8 cellular contexts compared by ENCODE assay signal in genomic region chr17:5485270-5486205, GRCh38. TPM values are rescaled to one million over a fixed set of nuclear protein-coding genes. Genes with fewer than 3 reads are reported as not detected.
A peak's percentile ranks its signal among the peaks of the same experiment; 100 is the strongest.
DNase-seq lines count a peak whose midpoint lies in the region; ATAC-seq and TF ChIP-seq lines count a peak whose summit lies in the region.

TSS of gene DERL2 (minus strand) at chr17:5486178. CDS start at chr17:5486161, 17 bp downstream.

- H3K4me1 ChIP-seq in CD8-positive, alpha-beta memory T cell (ENCODE audit: insufficient read depth, low read length), result peaks cover 31% of the 10 kb centered on the region
- H3K4me1 ChIP-seq in gastroesophageal sphincter, result peaks cover 2 to 45% (median 14%) of the 10 kb centered on the region in 3 donors

- H3K36me3 Mint-ChIP-seq in CD8-positive, alpha-beta memory T cell, result peaks cover 3 to 87% (median 13%) of the 10 kb centered on the region in 3 donors
- peaks cover 46% of the 10 kb centered on the region for H3K36me3 Mint-ChIP-seq in activated CD4-positive, alpha-beta memory T cell treated with anti-CD3 and anti-CD28 coated beads for 36 hours

- peak in 1 of 5 donors; percentile 2 for DNase-seq in CD8-positive, alpha-beta memory T cell
- DNase-seq in activated CD4-positive, alpha-beta memory T cell treated with anti-CD3 and anti-CD28 coated beads for 36 hours, result no peak
- no peak for DNase-seq in occipital lobe (lab: John Stamatoyannopoulos, UW)
- DNase-seq in cerebellar nuclear complex (lab: John Stamatoyannopoulos, UW), result no peak
- DNase-seq in NCI-H1694 treated with DMSO at 0.1 percent for 48 hours (lab: John Stamatoyannopoulos, UW), result no peak

- H3K4me1 Mint-ChIP-seq in CD8-positive, alpha-beta memory T cell, result peaks cover 44 to 74% (median 73%) of the 10 kb centered on the region in 3 donors
- peaks cover 54% of the 10 kb centered on the region for H3K4me1 Mint-ChIP-seq in activated CD4-positive, alpha-beta memory T cell treated with anti-CD3 and anti-CD28 coated beads for 36 hours (ENCODE audit: low read depth)

- peak within 1 kb of the TSS; percentile 95 to 99 (median 98) for H3K27ac Mint-ChIP-seq in CD8-positive, alpha-beta memory T cell
- peak within 1 kb of the TSS; percentile 98 for H3K27ac Mint-ChIP-seq in activated CD4-positive, alpha-beta memory T cell treated with anti-CD3 and anti-CD28 coated beads for 36 hours

- POLR2A ChIA-PET in CD8-positive, alpha-beta memory T cell (lab: Charles Lee), result interaction anchor here (0.6 to 3.0 kb wide), 6 partner anchors 11 to 64 kb away, joined by 3 to 21 read pairs (median 6); partner anchors contain the start of genes C1QBP and DHX33
- POLR2A ChIA-PET in activated CD4-positive, alpha-beta memory T cell treated with anti-CD3 and anti-CD28 coated beads for 36 hours (lab: Charles Lee), result interaction anchor here (0.7 to 2.3 kb wide), 10 partner anchors 14 to 204 kb away, joined by 3 to 29 read pairs (median 6); partner anchors contain the start of genes C1QBP, DHX33, NUP88 and RPAIN

- H3K4me3 ChIP-seq in CD8-positive, alpha-beta memory T cell (ENCODE audit: low read length), result peak within 1 kb of the TSS; percentile 92
- H3K4me3 ChIP-seq in gastroesophageal sphincter, result peak within 1 kb of the TSS; percentile 58 to 88

- H3K4me3 Mint-ChIP-seq in CD8-positive, alpha-beta memory T cell, result peak within 1 kb of the TSS; percentile 89 to 98 (median 96)
- peak within 1 kb of the TSS; percentile 88 for H3K4me3 Mint-ChIP-seq in activated CD4-positive, alpha-beta memory T cell treated with anti-CD3 and anti-CD28 coated beads for 36 hours

- peak; percentile 30 for TF ChIP-seq POLR2A in gastroesophageal sphincter (IDR thresholded peaks at IDR 0.05)

- no peaks in the 10 kb centered on the region for H3K27me3 ChIP-seq in CD8-positive, alpha-beta memory T cell (ENCODE audit: insufficient read depth, low read length, poor library complexity, severe bottlenecking)
- no peaks in the 10 kb centered on the region for H3K27me3 ChIP-seq in gastroesophageal sphincter

- CTCF ChIA-PET in CD8-positive, alpha-beta memory T cell (lab: Charles Lee), result interaction anchor here (0.8 to 3.1 kb wide), 7 partner anchors 14 to 236 kb away, joined by 3 to 10 read pairs (median 4); partner anchors contain the start of gene C1QBP
- CTCF ChIA-PET in activated CD4-positive, alpha-beta memory T cell treated with anti-CD3 and anti-CD28 coated beads for 36 hours (lab: Charles Lee), result interaction anchor here (1.4 to 2.8 kb wide), 4 partner anchors 14 to 294 kb away, joined by 4 to 13 read pairs (median 5); partner anchors contain the start of genes C1QBP, DHX33 and ZNF594

- H3K9me3 Mint-ChIP-seq in CD8-positive, alpha-beta memory T cell, result no peaks in the 10 kb centered on the region
- no peaks in the 10 kb centered on the region for H3K9me3 Mint-ChIP-seq in activated CD4-positive, alpha-beta memory T cell treated with anti-CD3 and anti-CD28 coated beads for 36 hours

- ATAC-seq in GM19351 (IDR thresholded peaks at IDR 0.05; ENCODE audit: unreplicated experiment), result peak; percentile 19
- ATAC-seq in HG03469 (IDR thresholded peaks at IDR 0.05; ENCODE audit: unreplicated experiment), result peak; percentile 26
- ATAC-seq in gastroesophageal sphincter, result peak; percentile 9

- no peaks in the 10 kb centered on the region for H3K9me3 ChIP-seq in CD8-positive, alpha-beta memory T cell (ENCODE audit: low read length)
- no peaks in the 10 kb centered on the region for H3K9me3 ChIP-seq in gastroesophageal sphincter

- TF ChIP-seq CTCF in gastroesophageal sphincter (IDR thresholded peaks at IDR 0.05), result no peak

- WGBS in gastroesophageal sphincter (ENCODE audit: low coverage in 1 of 2), 2 donors, result 11 to 24% methylated on average over 6 to 11 of the region's 29 CpGs

- TF ChIP-seq EP300 in gastroesophageal sphincter (IDR thresholded peaks at IDR 0.05), result no peak

- intact Hi-C loops in activated CD4-positive, alpha-beta memory T cell treated with anti-CD3 and anti-CD28 coated beads for 36 hours (cut with micrococcal nuclease), result loop anchor here (1.0 to 5.0 kb wide), 7 partner anchors 16 to 1155 kb away; partner anchors contain the start of genes C1QBP, KIAA0753, NLRP1 and NUP88

- H3K27me3 Mint-ChIP-seq in CD8-positive, alpha-beta memory T cell, result peaks cover 0 to 3% of the 10 kb centered on the region in 2 donors
- H3K27me3 Mint-ChIP-seq in activated CD4-positive, alpha-beta memory T cell treated with anti-CD3 and anti-CD28 coated beads for 36 hours, result no peaks in the 10 kb centered on the region

- peaks cover 48% of the 10 kb centered on the region for H3K36me3 ChIP-seq in CD8-positive, alpha-beta memory T cell (ENCODE audit: insufficient read depth, low read length)
- H3K36me3 ChIP-seq in gastroesophageal sphincter, result peaks cover 0 to 62% of the 10 kb centered on the region in 2 donors

- peak within 1 kb of the TSS; percentile 97 for H3K27ac ChIP-seq in CD8-positive, alpha-beta memory T cell (ENCODE audit: low read depth, low read length)
- H3K27ac ChIP-seq in gastroesophageal sphincter, result peak within 1 kb of the TSS; percentile 83 to 99 (median 99)

RNA-seq across cellular contexts. Expression of gene DERL2, which starts in this region (rescaled TPM):
- total RNA-seq in CD8-positive, alpha-beta memory T cell, result 10 to 100 TPM; 92.0 to 98.3 TPM
- 89.8 TPM for polyA plus RNA-seq in CD8-positive, alpha-beta memory T cell
- 10 to 100 TPM; 54.8 to 57.8 TPM for total RNA-seq in activated CD4-positive, alpha-beta memory T cell treated with anti-CD3 and anti-CD28 coated beads for 36 hours
- total RNA-seq in gastroesophageal sphincter (10 to 100 TPM; 23.8 to 48.5 (median 26.2) TPM), occipital lobe (56.3 TPM)
